In the genomic region with DNA sequence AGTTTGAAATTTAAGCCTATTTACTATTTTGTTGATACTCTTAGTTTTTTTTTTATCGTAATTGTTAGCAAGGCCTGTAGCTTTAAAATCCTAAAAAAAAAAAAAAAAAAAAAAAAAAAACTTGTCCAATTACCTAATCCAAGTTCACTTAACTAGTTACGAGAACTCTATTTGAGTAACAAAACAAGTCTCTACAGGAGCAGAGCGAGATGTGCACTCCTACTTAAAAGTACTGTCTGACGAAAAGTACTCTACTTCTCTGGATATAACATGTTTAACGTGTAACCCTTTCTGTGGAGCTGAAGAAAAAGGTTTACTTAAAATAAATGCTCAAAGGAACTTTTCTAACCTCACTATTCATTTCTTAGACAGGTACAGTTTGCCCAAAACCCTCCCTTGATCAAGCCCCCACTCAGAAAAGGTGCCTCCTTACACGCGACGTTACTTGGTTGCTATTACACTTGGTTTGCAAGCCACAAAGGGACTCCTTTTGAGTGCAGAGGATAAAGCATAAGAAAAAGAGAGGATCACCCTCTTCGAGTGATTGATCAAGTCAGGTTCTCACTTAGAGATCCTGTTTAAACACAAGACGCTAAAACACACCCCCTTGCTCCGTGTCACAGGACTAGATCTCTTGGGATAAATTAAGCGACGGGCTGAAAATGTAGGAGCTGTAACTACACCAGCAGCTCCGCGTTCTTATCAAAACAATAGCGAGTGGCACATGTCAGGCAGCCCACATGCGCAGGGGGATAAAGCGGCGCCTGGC, we compare ENCODE assay signal across 8 cellular contexts. TPM values are rescaled to one million over a fixed set of nuclear protein-coding genes. Genes with fewer than 3 reads are reported as not detected.
DNase-seq lines count a peak whose midpoint lies in the region; ATAC-seq and TF ChIP-seq lines count a peak whose summit lies in the region.

No MANE protein-coding gene starts in this region.

- peaks cover 0 to 8% of the 10 kb centered on the region in 2 donors for H3K36me3 Mint-ChIP-seq in naive B cell

- ATAC-seq in GM18502 (IDR thresholded peaks at IDR 0.05; ENCODE audit: poor library complexity, unreplicated experiment) = peak; percentile 4
- peak; percentile 9 for ATAC-seq in HG03175 (IDR thresholded peaks at IDR 0.05; ENCODE audit: unreplicated experiment)
- ATAC-seq in naive B cell (ENCODE audit: low read depth in 2 of 2) = peak in 1 of 2 donors; percentile 0

- H3K27ac Mint-ChIP-seq in naive B cell = peak overlapping the region; percentile 93 to 100 (median 99)

- 12% methylated on average over 19 of the region's 19 CpGs for WGBS in ectodermal cell, 2 experiments

- no peak for TF ChIP-seq POLR2A in Peyer's patch (IDR thresholded peaks at IDR 0.05)

- no peaks in the 10 kb centered on the region for H3K9me3 Mint-ChIP-seq in naive B cell

- H3K9me3 ChIP-seq in BE2C = no peaks in the 10 kb centered on the region
- H3K9me3 ChIP-seq in Peyer's patch = no peaks in the 10 kb centered on the region
- H3K9me3 ChIP-seq in ectodermal cell (ENCODE audit: control insufficient read depth, low read length) = no peaks in the 10 kb centered on the region

- no peak for DNase-seq in BE2C
- no peak for DNase-seq in Peyer's patch
- DNase-seq in naive B cell = no peak
- DNase-seq in NK-92 (lab: John Stamatoyannopoulos, UW; ENCODE audit: unreplicated experiment) = no peak
- DNase-seq in NCI-H69 (lab: John Stamatoyannopoulos, UW) = no peak

- TF ChIP-seq CTCF in BE2C (IDR thresholded peaks at IDR 0.05; ENCODE audit: low read depth, low read length) (no peak), Peyer's patch (IDR thresholded peaks at IDR 0.05) (no peak)

- peaks cover 32 to 52% (median 32%) of the 10 kb centered on the region in 3 donors for H3K4me1 Mint-ChIP-seq in naive B cell

- H3K27ac ChIP-seq in Peyer's patch = peak overlapping the region; percentile 96 to 100 (median 98)
- H3K27ac ChIP-seq in ectodermal cell (ENCODE audit: insufficient read depth, low read depth, low read length, poor library complexity, severe bottlenecking) = no peak overlapping the region

- H3K4me1 ChIP-seq in BE2C = peaks cover 1% of the 10 kb centered on the region
- peaks cover 0 to 11% (median 2%) of the 10 kb centered on the region in 4 donors for H3K4me1 ChIP-seq in Peyer's patch
- H3K4me1 ChIP-seq in ectodermal cell (ENCODE audit: control insufficient read depth, insufficient read depth, low read length) = no peaks in the 10 kb centered on the region

- no peaks in the 10 kb centered on the region for H3K27me3 ChIP-seq in BE2C
- no peaks in the 10 kb centered on the region for H3K27me3 ChIP-seq in Peyer's patch
- peaks cover 36% of the 10 kb centered on the region for H3K27me3 ChIP-seq in ectodermal cell (ENCODE audit: control insufficient read depth, insufficient read depth, low read length, poor library complexity, severe bottlenecking)

- H3K27me3 Mint-ChIP-seq in naive B cell = no peaks in the 10 kb centered on the region

- H3K4me3 Mint-ChIP-seq in naive B cell = peak overlapping the region; percentile 88 to 100 (median 98)

- H3K4me3 ChIP-seq in BE2C (ENCODE audit: low read depth, low read length) (peak overlapping the region; percentile 91), Peyer's patch (peak overlapping the region; percentile 88 to 97 (median 94)), ectodermal cell (ENCODE audit: insufficient read depth, low read depth, low read length) (peak overlapping the region; percentile 68)

- peaks cover 10% of the 10 kb centered on the region for H3K36me3 ChIP-seq in BE2C
- H3K36me3 ChIP-seq in Peyer's patch = no peaks in the 10 kb centered on the region
- no peaks in the 10 kb centered on the region for H3K36me3 ChIP-seq in ectodermal cell (ENCODE audit: control insufficient read depth, insufficient read depth, low read length)

RNA-seq across cellular contexts. Expression of a gene that starts 2.2 kb away (rescaled TPM):
- polyA plus RNA-seq in BE2C (2012; ENCODE audit: insufficient read depth, insufficient read length, low read depth) = 23.2 TPM
- total RNA-seq in Peyer's patch = 10 to 100 TPM; 26.3 to 61.1 (median 29.1) TPM
- polyA plus RNA-seq in ectodermal cell (2013, experiment 1 of 4) = 14.5 TPM
- 16.2 TPM for polyA plus RNA-seq in ectodermal cell (2013, experiment 2 of 4)
- polyA plus RNA-seq in ectodermal cell (2013, experiment 3 of 4) = 14.5 TPM
- 18.9 TPM for polyA plus RNA-seq in ectodermal cell (2013, experiment 4 of 4)
- polyA plus RNA-seq in naive B cell (ENCODE audit: low read depth in 6 of 6) = 10 to 100 TPM in 5 of 6 donors, 1 to 10 TPM in 1; 6.0 to 23.8 (median 12.4) TPM
